31 cellular contexts compared by ENCODE assay signal in genomic region chr9:6551126-6551525, GRCh38.
A peak's percentile ranks its signal among the peaks of the same experiment; 100 is the strongest.
DNase-seq lines count a peak whose midpoint lies in the region; ATAC-seq and TF ChIP-seq lines count a peak whose summit lies in the region.
"Had no signal": no experiment of that assay in that cellular context is flagged by ENCODE, and none has a peak within 500 bp of the region (broad histone marks: within the 10 kb centered on the region; RNA-seq: fewer than 3 reads in every experiment).

No MANE protein-coding gene starts in this region.

- H3K27ac Mint-ChIP-seq in activated T-helper 17 cell treated with anti-CD3 and anti-CD28 coated beads, Interleukin-2, amount 50 U/mL, for 72 hours = no peak overlapping the region
- H3K27ac Mint-ChIP-seq: activated CD4-positive, alpha-beta memory T cell treated with anti-CD3 and anti-CD28 coated beads, Interleukin-2, amount 10 ng/mL, durations not matched to agents 7 days and 5 days; activated naive CD4-positive, alpha-beta T cell treated with anti-CD3 and anti-CD28 coated beads, Interleukin-2, amount 50 U/mL, for 72 hours; endodermal cell; progenitor cell of endocrine pancreas; stimulated activated memory B cell treated with anti-CD40 and anti-IgM and Interleukin-4, amounts not matched to agents 10 μg/mL and 1 μg/mL and 100 μg/mL, for 72 hours had no signal

- H3K4me3 Mint-ChIP-seq in activated T-helper 17 cell treated with anti-CD3 and anti-CD28 coated beads, Interleukin-2, amount 50 U/mL, for 72 hours = no peak overlapping the region
- H3K4me3 Mint-ChIP-seq: activated CD4-positive, alpha-beta memory T cell treated with anti-CD3 and anti-CD28 coated beads, Interleukin-2, amount 10 ng/mL, durations not matched to agents 7 days and 5 days; endodermal cell; naive B cell; stimulated activated memory B cell treated with anti-CD40 and anti-IgM and Interleukin-4, amounts not matched to agents 10 μg/mL and 1 μg/mL and 100 μg/mL, for 72 hours had no signal

- peaks cover 6% of the 10 kb centered on the region for H3K4me1 ChIP-seq in RWPE2 (ENCODE audit: insufficient read depth, poor library complexity, severe bottlenecking)
- H3K4me1 ChIP-seq: esophagus muscularis mucosa, left lung, suprapubic skin had no signal

- no peaks in the 10 kb centered on the region for H3K36me3 Mint-ChIP-seq in activated T-helper 17 cell treated with anti-CD3 and anti-CD28 coated beads, Interleukin-2, amount 50 U/mL, for 72 hours (ENCODE audit: low read depth)
- H3K36me3 Mint-ChIP-seq: activated naive CD4-positive, alpha-beta T cell treated with anti-CD3 and anti-CD28 coated beads, Interleukin-2, amount 50 U/mL, for 72 hours; naive B cell; stimulated activated memory B cell treated with anti-CD40 and anti-IgM and Interleukin-4, amounts not matched to agents 10 μg/mL and 1 μg/mL and 100 μg/mL, for 72 hours had no signal

- peak overlapping the region; percentile 56 for H3K27ac ChIP-seq in RWPE2 (ENCODE audit: poor library complexity, severe bottlenecking)
- H3K27ac ChIP-seq: esophagus muscularis mucosa, left lung, neutrophil, suprapubic skin had no signal

- ATAC-seq in RWPE2 (ENCODE audit: low read depth) = no peak
- no peak for ATAC-seq in GM18520 (IDR thresholded peaks at IDR 0.05; ENCODE audit: unreplicated experiment)
- ATAC-seq in GM18498 (IDR thresholded peaks at IDR 0.05; ENCODE audit: unreplicated experiment) = no peak
- no peak for ATAC-seq in activated T-helper 17 cell treated with anti-CD3 and anti-CD28 coated beads, Interleukin-2, amount 50 U/mL, for 72 hours (replicated peaks)
- ATAC-seq: activated naive CD4-positive, alpha-beta T cell treated with anti-CD3 and anti-CD28 coated beads, Interleukin-2, amount 50 U/mL, for 72 hours; left lung; sciatic nerve; stimulated activated memory B cell treated with anti-CD40 and anti-IgM and Interleukin-4, amounts not matched to agents 10 μg/mL and 1 μg/mL and 100 μg/mL, for 72 hours had no signal

- H3K27me3 Mint-ChIP-seq in activated T-helper 17 cell treated with anti-CD3 and anti-CD28 coated beads, Interleukin-2, amount 50 U/mL, for 72 hours = peaks cover 3% of the 10 kb centered on the region
- H3K27me3 Mint-ChIP-seq: activated CD4-positive, alpha-beta memory T cell treated with anti-CD3 and anti-CD28 coated beads, Interleukin-2, amount 10 ng/mL, durations not matched to agents 7 days and 5 days; naive B cell; progenitor cell of endocrine pancreas; stimulated activated memory B cell treated with anti-CD40 and anti-IgM and Interleukin-4, amounts not matched to agents 10 μg/mL and 1 μg/mL and 100 μg/mL, for 72 hours had no signal

- no peaks in the 10 kb centered on the region for H3K27me3 ChIP-seq in RWPE2 (ENCODE audit: insufficient read depth, poor library complexity, severe bottlenecking)
- H3K27me3 ChIP-seq: left lung, neutrophil, suprapubic skin had no signal

- H3K9me3 ChIP-seq in RWPE2 (ENCODE audit: severe bottlenecking) = no peaks in the 10 kb centered on the region
- H3K9me3 ChIP-seq: esophagus muscularis mucosa, left lung, neutrophil, suprapubic skin had no signal

- H3K9me3 Mint-ChIP-seq in activated T-helper 17 cell treated with anti-CD3 and anti-CD28 coated beads, Interleukin-2, amount 50 U/mL, for 72 hours = no peaks in the 10 kb centered on the region
- H3K9me3 Mint-ChIP-seq: activated CD4-positive, alpha-beta memory T cell treated with anti-CD3 and anti-CD28 coated beads, Interleukin-2, amount 10 ng/mL, durations not matched to agents 7 days and 5 days; activated naive CD4-positive, alpha-beta T cell treated with anti-CD3 and anti-CD28 coated beads, Interleukin-2, amount 50 U/mL, for 72 hours; endodermal cell; naive B cell; stimulated activated memory B cell treated with anti-CD40 and anti-IgM and Interleukin-4, amounts not matched to agents 10 μg/mL and 1 μg/mL and 100 μg/mL, for 72 hours had no signal

- TF ChIP-seq CTCF in RWPE2 (IDR thresholded peaks at IDR 0.05; ENCODE audit: poor library complexity, severe bottlenecking) = no peak

- no peaks in the 10 kb centered on the region for H3K36me3 ChIP-seq in RWPE2 (ENCODE audit: low read depth)
- H3K36me3 ChIP-seq: esophagus muscularis mucosa, left lung, neutrophil, suprapubic skin had no signal

- no peak overlapping the region for H3K4me3 ChIP-seq in RWPE2 (ENCODE audit: severe bottlenecking)
- H3K4me3 ChIP-seq: esophagus muscularis mucosa, left lung, suprapubic skin had no signal

- no peaks in the 10 kb centered on the region for H3K4me1 Mint-ChIP-seq in activated T-helper 17 cell treated with anti-CD3 and anti-CD28 coated beads, Interleukin-2, amount 50 U/mL, for 72 hours
- H3K4me1 Mint-ChIP-seq: activated CD4-positive, alpha-beta memory T cell treated with anti-CD3 and anti-CD28 coated beads, Interleukin-2, amount 10 ng/mL, durations not matched to agents 7 days and 5 days; endodermal cell; stimulated activated memory B cell treated with anti-CD40 and anti-IgM and Interleukin-4, amounts not matched to agents 10 μg/mL and 1 μg/mL and 100 μg/mL, for 72 hours had no signal

- DNase-seq in M059J (ENCODE audit: low read depth) = peak; percentile 56
- peak; percentile 64 for DNase-seq in NCI-H2081 treated with DMSO at 0.1 percent for 48 hours (lab: John Stamatoyannopoulos, UW)
- DNase-seq in RWPE2 (ENCODE audit: low spot score) = no peak
- peak; percentile 29 to 63 for DNase-seq in lung microvascular endothelial cell (ENCODE audit: low read depth in 2 of 2)
- DNase-seq: activated CD4-positive, alpha-beta memory T cell treated with anti-CD3 and anti-CD28 coated beads, Interleukin-2, amount 10 ng/mL, durations not matched to agents 7 days and 5 days; activated CD4-positive, CD25-positive, alpha-beta regulatory T cell treated with anti-CD3 and anti-CD28 coated beads, Interleukin-2, amount 50 U/mL, for 72 hours; activated CD8-positive, alpha-beta memory T cell treated with anti-CD3 and anti-CD28 coated beads, Interleukin-2, amount 50 U/mL, for 48 hours; anterior cingulate cortex; C1 segment of cervical spinal cord; Calu3; caudate nucleus; cortex of kidney; endodermal cell; left lung; naive B cell; NCI-H2107; NCI-H82; OCI-M1; stimulated activated CD4-positive, alpha-beta T cell treated with anti-CD3 and anti-CD28 coated beads, Interleukin-12 subunit alpha, Interleukin-12 subunit beta, amount 100 ng/mL, for 4 hours; stimulated activated CD4-positive, alpha-beta T cell treated with anti-CD3 and anti-CD28 coated beads, Interleukin-4, amount 100 ng/mL, for 4 hours; T-helper 2 cell had no signal
